ENCODE assay signal across 1 cellular context in the genomic region with DNA sequence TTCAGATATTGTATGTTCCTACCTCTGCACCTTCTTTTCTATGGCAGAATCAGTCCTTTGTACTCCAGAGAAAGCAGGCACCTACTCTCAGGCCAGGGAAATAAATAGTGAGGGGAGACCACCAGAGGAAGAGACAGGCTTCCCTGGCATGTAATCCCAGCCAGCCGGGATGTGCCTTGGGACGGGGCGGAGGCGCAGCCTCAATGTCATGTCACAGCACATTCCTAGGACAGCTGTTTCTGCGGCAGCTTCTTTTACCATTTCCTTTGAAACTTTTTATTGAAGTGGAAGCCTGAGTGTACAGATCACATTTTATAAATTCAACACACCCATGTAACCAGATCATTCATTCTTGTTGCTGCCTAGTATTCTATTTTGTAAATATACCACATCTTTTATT.
TF ChIP-seq lines count a peak whose summit lies in the region.

No MANE protein-coding gene starts in this region.

TF ChIP-seq in WTC11, 78 proteins besides CTCF, POLR2A, EP300 and RAD21 (continued from another document):
- TF ChIP-seq MLX (CRISPR knock-in tag; IDR thresholded peaks at IDR 0.05): no peak
- no peak for TF ChIP-seq ZNF281 (CRISPR knock-in tag; IDR thresholded peaks at IDR 0.05)
